ENCODE assay signal across 10 cellular contexts in the genomic region with DNA sequence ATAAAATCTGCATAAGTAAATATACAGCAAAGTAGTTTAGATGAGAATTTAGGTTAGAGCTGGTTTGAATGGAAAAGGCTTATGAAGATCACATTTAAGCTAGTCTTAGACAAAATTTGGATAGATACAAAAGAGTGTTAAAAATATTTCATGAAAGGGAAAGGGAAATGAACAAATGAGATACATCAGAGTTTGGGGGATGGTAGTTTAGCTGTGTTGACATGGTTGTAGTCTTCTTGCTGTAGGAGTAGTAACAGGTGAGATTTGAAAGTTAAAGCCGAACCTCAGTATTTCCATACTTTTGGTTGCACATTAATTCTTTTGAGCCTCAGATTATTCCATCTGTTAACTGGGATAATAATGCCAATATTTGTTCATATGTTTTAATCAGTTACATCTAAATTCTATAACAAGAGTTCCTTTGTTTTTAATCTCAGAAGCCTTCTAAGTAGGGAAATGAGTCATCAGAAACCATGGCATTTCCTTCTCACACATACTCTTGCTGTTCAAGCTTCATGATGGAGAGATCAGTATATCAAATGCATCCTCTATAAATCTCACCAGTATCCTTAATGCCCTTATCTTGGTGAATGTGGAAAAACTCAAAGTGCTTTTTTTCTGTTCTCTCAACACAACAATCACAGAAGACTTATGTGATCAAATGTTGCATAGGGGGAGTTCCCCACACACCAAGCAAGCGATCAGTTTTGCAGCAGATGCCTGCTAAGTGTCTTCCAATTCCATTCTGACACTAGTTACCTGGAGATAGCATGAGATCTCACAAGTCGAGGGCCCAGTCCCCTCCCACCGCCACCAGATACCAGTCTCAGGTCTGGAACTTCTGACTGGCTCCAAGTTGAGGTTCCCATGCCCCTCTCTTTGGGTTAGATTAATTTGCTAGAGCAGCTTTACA.
DNase-seq lines count a peak whose midpoint lies in the region; ATAC-seq, FAIRE-seq and TF ChIP-seq lines count a peak whose summit lies in the region.
"Had no signal": no experiment of that assay in that cellular context is flagged by ENCODE, and none has a peak within 500 bp of the region (broad histone marks: within the 10 kb centered on the region; RNA-seq: fewer than 3 reads in every experiment).

No MANE protein-coding gene starts in this region.

- H3K23ac ChIP-seq in mesendoderm (ENCODE audit: low read length): no peak overlapping the region

- DNase-seq in HS-5 (ENCODE audit: low read depth) (peak; percentile 37), bronchial epithelial cell (ENCODE audit: low read depth) (peak; percentile 74), mesendoderm (no peak), GF-D8 (lab: John Stamatoyannopoulos, UW) (no peak), NCI-H1105 treated with DMSO at 0.1 percent for 48 hours (lab: John Stamatoyannopoulos, UW) (no peak)
- DNase-seq: SIG-M5 had no signal

- no peak overlapping the region for H4K5ac ChIP-seq in mesendoderm (ENCODE audit: low read length)

- no peak overlapping the region for H3K18ac ChIP-seq in mesendoderm (ENCODE audit: low read length)

- no peaks in the 10 kb centered on the region for H3K9me3 ChIP-seq in BLaER1 treated with 17β-estradiol and CSF1 and Interleukin-3, amounts not matched to agents 10 nM and 100 nM (replicated peaks in 1 of 11)

- H3K4ac ChIP-seq in mesendoderm (ENCODE audit: low read depth, low read length): no peak overlapping the region

- H3K79me2 ChIP-seq in mesendoderm (ENCODE audit: control insufficient read depth, insufficient read depth, low read length): peaks cover 4% of the 10 kb centered on the region

- peak overlapping the region in 5 of 11 experiments; percentile 0 to 30 (median 19); a peak in 4 of 22 replicates for H3K27ac ChIP-seq in BLaER1 treated with 17β-estradiol and CSF1 and Interleukin-3, amounts not matched to agents 10 nM and 100 nM
- no peak overlapping the region for H3K27ac ChIP-seq in mesendoderm (ENCODE audit: low read depth, low read length)

- no peak overlapping the region for H3K9ac ChIP-seq in BLaER1 treated with 17β-estradiol and CSF1 and Interleukin-3, amounts not matched to agents 10 nM and 100 nM
- no peak overlapping the region for H3K9ac ChIP-seq in mesendoderm (ENCODE audit: low read length)

- H3K4me2 ChIP-seq in BLaER1 treated with 17β-estradiol and CSF1 and Interleukin-3, amounts not matched to agents 10 nM and 100 nM: peak overlapping the region; percentile 36 to 81 (median 50)
- H3K4me2 ChIP-seq in mesendoderm (ENCODE audit: low read length): no peak overlapping the region

- no peak overlapping the region for H2BK120ac ChIP-seq in mesendoderm (ENCODE audit: low read depth, low read length)

- ATAC-seq in GM19372 (IDR thresholded peaks at IDR 0.05; ENCODE audit: low read depth, unreplicated experiment) (peak; percentile 57), HG02840 (IDR thresholded peaks at IDR 0.05; ENCODE audit: low FRiP score, unreplicated experiment) (no peak)

- H2BK5ac ChIP-seq in mesendoderm (ENCODE audit: low read length): no peak overlapping the region

- no CpG with 5 or more reads among the region's 4 CpGs for WGBS in mesendoderm (ENCODE audit: extremely low coverage, insufficient coverage, low lambda C conversion rate)

- no peak overlapping the region for H3K4me3 ChIP-seq in BLaER1 treated with 17β-estradiol and CSF1 and Interleukin-3, amounts not matched to agents 10 nM and 100 nM
- no peak overlapping the region for H3K4me3 ChIP-seq in bronchial epithelial cell (ENCODE audit: low read depth, low read length)
- H3K4me3 ChIP-seq in mesendoderm (ENCODE audit: low read length): no peak overlapping the region

- FAIRE-seq in bronchial epithelial cell (lab: Jason Lieb, UNC): no peak
- FAIRE-seq: endometrium had no signal

- H4K8ac ChIP-seq in mesendoderm (ENCODE audit: low read depth, low read length): no peak overlapping the region

- H3K56ac ChIP-seq in mesendoderm (ENCODE audit: low read length): no peak overlapping the region

- H3K27me3 ChIP-seq in BLaER1 treated with 17β-estradiol and CSF1 and Interleukin-3, amounts not matched to agents 10 nM and 100 nM: no peaks in the 10 kb centered on the region
- H3K27me3 ChIP-seq in bronchial epithelial cell (ENCODE audit: control insufficient read depth, insufficient read depth, low read length): no peaks in the 10 kb centered on the region
- H3K27me3 ChIP-seq in mesendoderm (ENCODE audit: insufficient read depth, low read length, poor library complexity): no peaks in the 10 kb centered on the region

- peaks cover 8% of the 10 kb centered on the region for H3K79me1 ChIP-seq in mesendoderm (ENCODE audit: low read length)

- no peak for TF ChIP-seq CTCF in bronchial epithelial cell (IDR thresholded peaks at IDR 0.05; ENCODE audit: insufficient read depth, low read length, severe bottlenecking)

- no peak overlapping the region for H2BK15ac ChIP-seq in mesendoderm (replicated peaks; ENCODE audit: low read depth)

- H4K20me1 ChIP-seq in BLaER1 treated with 17β-estradiol and CSF1 and Interleukin-3, amounts not matched to agents 10 nM and 100 nM: peaks cover 0 to 61% (median 20%) of the 10 kb centered on the region in 11 experiments; a peak in 9 of 22 replicates

- H3K4me1 ChIP-seq in BLaER1 treated with 17β-estradiol and CSF1 and Interleukin-3, amounts not matched to agents 10 nM and 100 nM: peaks cover 16 to 30% (median 22%) of the 10 kb centered on the region in 10 experiments
- peaks cover 4% of the 10 kb centered on the region for H3K4me1 ChIP-seq in mesendoderm (ENCODE audit: control insufficient read depth, low read depth, low read length)

- no peak overlapping the region for H2AK5ac ChIP-seq in mesendoderm (ENCODE audit: low read length)

- H3K36me3 ChIP-seq in BLaER1 treated with 17β-estradiol and CSF1 and Interleukin-3, amounts not matched to agents 10 nM and 100 nM: no peaks in the 10 kb centered on the region
- H3K36me3 ChIP-seq in bronchial epithelial cell (ENCODE audit: control insufficient read depth, insufficient read depth, low read length): no peaks in the 10 kb centered on the region
- no peaks in the 10 kb centered on the region for H3K36me3 ChIP-seq in mesendoderm (ENCODE audit: control insufficient read depth, insufficient read depth, low read length)

Comparison
In these comparisons a context has a peak if more than half of its experiments do, and no peak if none do; other contexts are left out.
1. DNase-seq: peak in HS-5 (single experiment) and bronchial epithelial cell (single experiment); none in mesendoderm (single experiment), GF-D8 (single experiment) and NCI-H1105 treated with DMSO at 0.1 percent for 48 hours (single experiment).